Comparison of ENCODE assay signal across 15 cellular contexts in genomic region chr1:168206111-168206510, GRCh38. TPM values are rescaled to one million over a fixed set of nuclear protein-coding genes. Genes with fewer than 3 reads are reported as not detected.
DNase-seq lines count a peak whose midpoint lies in the region; ATAC-seq and TF ChIP-seq lines count a peak whose summit lies in the region.
"Had no signal": no experiment of that assay in that cellular context is flagged by ENCODE, and none has a peak within 500 bp of the region (broad histone marks: within the 10 kb centered on the region; RNA-seq: fewer than 3 reads in every experiment).

No MANE protein-coding gene starts in this region.

- no peaks in the 10 kb centered on the region for H3K27me3 Mint-ChIP-seq in central memory CD8-positive, alpha-beta T cell
- no peaks in the 10 kb centered on the region for H3K27me3 Mint-ChIP-seq in stimulated activated naive B cell treated with anti-CD40 and anti-IgM and Interleukin-4, amounts not matched to agents 10 μg/mL and 1 μg/mL and 100 μg/mL, for 72 hours
- H3K27me3 Mint-ChIP-seq in osteocyte (ENCODE audit: unreplicated experiment), result no peaks in the 10 kb centered on the region
- H3K27me3 Mint-ChIP-seq: B cell had no signal

- DNase-seq in AG10803 (ENCODE audit: low read depth), result peak; percentile 8
- DNase-seq in HCEC 1CT, result peak; percentile 29
- DNase-seq in central memory CD8-positive, alpha-beta T cell (ENCODE audit: low spot score in 2 of 2), result no peak
- peak; percentile 78 for DNase-seq in fibroblast of peridontal ligament (ENCODE audit: extremely low read depth)
- no peak for DNase-seq in stimulated activated naive B cell treated with anti-CD40 and anti-IgM and Interleukin-4, amounts not matched to agents 10 μg/mL and 1 μg/mL and 100 μg/mL, for 72 hours
- DNase-seq in head of caudate nucleus, result no peak
- no peak for DNase-seq in osteocyte (ENCODE audit: extremely low spot score, unreplicated experiment)
- DNase-seq: Calu3; CD8-positive, alpha-beta T cell; DMS79 treated with DMSO at 0.1 percent for 48 hours had no signal

- TF ChIP-seq CTCF in AG10803 (conservative IDR thresholded peaks at IDR 0.05; ENCODE audit: low read length) (no peak), osteocyte (IDR thresholded peaks at IDR 0.05) (no peak)

- intact Hi-C loops in head of caudate nucleus (cut with DNase I), result no loop called here

- peak overlapping the region; percentile 22 for H3K27ac Mint-ChIP-seq in central memory CD8-positive, alpha-beta T cell (ENCODE audit: low read depth)
- no peak overlapping the region for H3K27ac Mint-ChIP-seq in stimulated activated naive B cell treated with anti-CD40 and anti-IgM and Interleukin-4, amounts not matched to agents 10 μg/mL and 1 μg/mL and 100 μg/mL, for 72 hours
- no peak overlapping the region for H3K27ac Mint-ChIP-seq in osteocyte (ENCODE audit: unreplicated experiment)
- H3K27ac Mint-ChIP-seq: B cell; CD8-positive, alpha-beta T cell had no signal

- ATAC-seq in central memory CD8-positive, alpha-beta T cell (replicated peaks; ENCODE audit: extremely low read depth, poor library complexity, severe bottlenecking), result no peak
- no peak for ATAC-seq in stimulated activated naive B cell treated with anti-CD40 and anti-IgM and Interleukin-4, amounts not matched to agents 10 μg/mL and 1 μg/mL and 100 μg/mL, for 72 hours (replicated peaks)
- ATAC-seq in HG03280 (IDR thresholded peaks at IDR 0.05; ENCODE audit: unreplicated experiment), result no peak
- ATAC-seq: A549; CD8-positive, alpha-beta T cell had no signal

- no peak overlapping the region for H3K4me3 Mint-ChIP-seq in central memory CD8-positive, alpha-beta T cell
- no peak overlapping the region for H3K4me3 Mint-ChIP-seq in stimulated activated naive B cell treated with anti-CD40 and anti-IgM and Interleukin-4, amounts not matched to agents 10 μg/mL and 1 μg/mL and 100 μg/mL, for 72 hours
- H3K4me3 Mint-ChIP-seq in osteocyte (ENCODE audit: unreplicated experiment), result no peak overlapping the region
- H3K4me3 Mint-ChIP-seq: B cell; CD8-positive, alpha-beta T cell had no signal

- H3K36me3 Mint-ChIP-seq in central memory CD8-positive, alpha-beta T cell (ENCODE audit: insufficient read depth), result peaks cover 11% of the 10 kb centered on the region
- peaks cover 18 to 48% of the 10 kb centered on the region in 2 donors for H3K36me3 Mint-ChIP-seq in stimulated activated naive B cell treated with anti-CD40 and anti-IgM and Interleukin-4, amounts not matched to agents 10 μg/mL and 1 μg/mL and 100 μg/mL, for 72 hours
- H3K36me3 Mint-ChIP-seq in osteocyte (ENCODE audit: unreplicated experiment), result peaks cover 18% of the 10 kb centered on the region

- no peak overlapping the region for H3K4me3 ChIP-seq in AG10803 (ENCODE audit: low read length)
- H3K4me3 ChIP-seq: A549; BLaER1 treated with 17β-estradiol and CSF1 and Interleukin-3, amounts not matched to agents 10 nM and 100 nM; HAP-1 had no signal

- H3K4me1 Mint-ChIP-seq in central memory CD8-positive, alpha-beta T cell, result no peaks in the 10 kb centered on the region
- H3K4me1 Mint-ChIP-seq in stimulated activated naive B cell treated with anti-CD40 and anti-IgM and Interleukin-4, amounts not matched to agents 10 μg/mL and 1 μg/mL and 100 μg/mL, for 72 hours, result no peaks in the 10 kb centered on the region
- peaks cover 16% of the 10 kb centered on the region for H3K4me1 Mint-ChIP-seq in osteocyte (ENCODE audit: unreplicated experiment)
- H3K4me1 Mint-ChIP-seq: B cell had no signal

- peaks cover 1% of the 10 kb centered on the region for H3K9me3 Mint-ChIP-seq in central memory CD8-positive, alpha-beta T cell
- H3K9me3 Mint-ChIP-seq in stimulated activated naive B cell treated with anti-CD40 and anti-IgM and Interleukin-4, amounts not matched to agents 10 μg/mL and 1 μg/mL and 100 μg/mL, for 72 hours, result peaks cover under 1 to 4% of the 10 kb centered on the region in 2 donors
- peaks cover 7% of the 10 kb centered on the region for H3K9me3 Mint-ChIP-seq in osteocyte (ENCODE audit: unreplicated experiment)

RNA-seq across cellular contexts. Expression of gene SFT2D2, which starts 19.7 kb away (rescaled TPM):
- 93.0 and 99.6 TPM in 2 replicates for total RNA-seq in osteocyte

RNA-seq across cellular contexts. Expression of gene TIPRL, which starts 27.3 kb away (rescaled TPM):
- total RNA-seq in osteocyte, result 41.6 and 41.8 TPM in 2 replicates

Comparison
In these comparisons a context has a peak if more than half of its experiments do, and no peak if none do; other contexts are left out.
1. DNase-seq: peak in AG10803 (single experiment), HCEC 1CT (single experiment) and fibroblast of peridontal ligament (single experiment); none in central memory CD8-positive, alpha-beta T cell (0 of 2), stimulated activated naive B cell treated with anti-CD40 and anti-IgM and Interleukin-4, amounts not matched to agents 10 μg/mL and 1 μg/mL and 100 μg/mL, for 72 hours (single experiment), head of caudate nucleus (0 of 42) and osteocyte (single experiment).